ENCODE assay signal across 9 cellular contexts in genomic region chr22:31945478-31945815, GRCh38. TPM values are rescaled to one million over a fixed set of nuclear protein-coding genes. Genes with fewer than 3 reads are reported as not detected.
DNase-seq lines count a peak whose midpoint lies in the region; ATAC-seq and TF ChIP-seq lines count a peak whose summit lies in the region.
"Had no signal": no experiment of that assay in that cellular context is flagged by ENCODE, and none has a peak within 500 bp of the region (broad histone marks: within the 10 kb centered on the region; RNA-seq: fewer than 3 reads in every experiment).

No MANE protein-coding gene starts in this region.

- no peak overlapping the region for H3K27ac Mint-ChIP-seq in immature natural killer cell

- no peak overlapping the region for H3K4me3 Mint-ChIP-seq in immature natural killer cell

- H3K9ac ChIP-seq in HUES6 (ENCODE audit: low read length) (peak overlapping the region; percentile 99), muscle layer of colon (ENCODE audit: low read length) (peak overlapping the region; percentile 71)

- H3K27me3 ChIP-seq in BE2C (no peaks in the 10 kb centered on the region), HUES6 (ENCODE audit: control insufficient read depth, insufficient read depth, low read length) (no peaks in the 10 kb centered on the region), muscle layer of colon (ENCODE audit: control insufficient read depth in 1 of 2, insufficient read depth in 2 of 2, low read length in 2 of 2) (no peaks in the 10 kb centered on the region)

- H3K4me1 Mint-ChIP-seq in immature natural killer cell, result peaks cover 12 to 23% of the 10 kb centered on the region in 2 donors

- H3K9me3 ChIP-seq in BE2C, result no peaks in the 10 kb centered on the region
- no peaks in the 10 kb centered on the region for H3K9me3 ChIP-seq in HUES6 (ENCODE audit: control insufficient read depth, insufficient read depth, low read depth, low read length)
- H3K9me3 ChIP-seq in muscle layer of colon (ENCODE audit: low read length), result no peaks in the 10 kb centered on the region

- TF ChIP-seq CTCF in BE2C (IDR thresholded peaks at IDR 0.05; ENCODE audit: low read depth, low read length), result no peak

- DNase-seq in BE2C (no peak), immature natural killer cell (no peak), kidney tubule cell (ENCODE audit: low spot score) (no peak), NCI-H128 (lab: John Stamatoyannopoulos, UW; ENCODE audit: unreplicated experiment) (no peak)
- peak; percentile 17 for DNase-seq in central memory CD4-positive, alpha-beta T cell
- DNase-seq: NCI-H1105 treated with DMSO at 0.1 percent for 48 hours had no signal

- H3K4me3 ChIP-seq in BE2C (ENCODE audit: low read depth, low read length) (peak overlapping the region; percentile 98), HUES6 (ENCODE audit: low read depth, low read length) (peak overlapping the region; percentile 99), muscle layer of colon (ENCODE audit: low read depth in 1 of 2, low read length in 2 of 2) (peak overlapping the region; percentile 76 to 96)

- no peak for ATAC-seq in GM18870 (IDR thresholded peaks at IDR 0.05; ENCODE audit: unreplicated experiment)

- H3K4me1 ChIP-seq in BE2C (peaks cover 3% of the 10 kb centered on the region), HUES6 (ENCODE audit: control insufficient read depth, insufficient read depth, low read length) (peaks cover 19% of the 10 kb centered on the region; the same call in 1 of the 2 replicates), muscle layer of colon (ENCODE audit: insufficient read depth, low read length) (peaks cover 28% of the 10 kb centered on the region)

- H3K27me3 Mint-ChIP-seq in immature natural killer cell (ENCODE audit: low read depth in 3 of 3), result peaks cover 3 to 5% (median 4%) of the 10 kb centered on the region in 3 donors

- H3K36me3 Mint-ChIP-seq in immature natural killer cell, result peaks cover 0 to 6% (median 0%) of the 10 kb centered on the region in 3 donors

- H3K9me3 Mint-ChIP-seq in immature natural killer cell, result no peaks in the 10 kb centered on the region

- H3K27ac ChIP-seq in HUES6 (ENCODE audit: low read depth, low read length) (peak overlapping the region; percentile 89), muscle layer of colon (ENCODE audit: low read depth, low read length) (peak overlapping the region; percentile 65)

- H3K36me3 ChIP-seq in BE2C (peaks cover 45% of the 10 kb centered on the region), HUES6 (ENCODE audit: control insufficient read depth, insufficient read depth, low read length) (peaks cover 46% of the 10 kb centered on the region), muscle layer of colon (ENCODE audit: insufficient read depth, low read length) (no peaks in the 10 kb centered on the region)

RNA-seq across cellular contexts. Expression of gene YWHAH, which starts 1.1 kb away (rescaled TPM):
- polyA plus RNA-seq in BE2C (2012; ENCODE audit: insufficient read depth, insufficient read length, low read depth), result 249 TPM
- 100 to 1,000 TPM in 1 of 3 donors, 10 to 100 TPM in 2; 76.5 to 113 (median 84.0) TPM for polyA plus RNA-seq in immature natural killer cell
